Comparison of ENCODE assay signal across 22 cellular contexts in genomic region chr4:5970381-5971076, GRCh38. TPM values are rescaled to one million over a fixed set of nuclear protein-coding genes. Genes with fewer than 3 reads are reported as not detected.
A peak's percentile ranks its signal among the peaks of the same experiment; 100 is the strongest.
DNase-seq lines count a peak whose midpoint lies in the region; ATAC-seq, FAIRE-seq and TF ChIP-seq lines count a peak whose summit lies in the region.
"Had no signal": no experiment of that assay in that cellular context is flagged by ENCODE, and none has a peak within 500 bp of the region (broad histone marks: within the 10 kb centered on the region; RNA-seq: fewer than 3 reads in every experiment).

No MANE protein-coding gene starts in this region.

- H4K5ac ChIP-seq in H9 (ENCODE audit: insufficient read length, low read depth, low read length) (no peak overlapping the region), H1 (ENCODE audit: insufficient read length, low read depth, low read length) (no peak overlapping the region)

- H3K4me3 ChIP-seq in GM23338 (no peak overlapping the region), H1 (ENCODE audit: extremely low read depth in 1 of 4, insufficient read depth in 2 of 4, low read depth in 3 of 4, low read length in 4 of 4) (no peak overlapping the region), neuronal stem cell (ENCODE audit: low read length in 2 of 2) (peak overlapping the region in 1 of 2 donors; percentile 63), MG63 (no peak overlapping the region)
- H3K4me3 ChIP-seq: BLaER1 treated with 17β-estradiol and CSF1 and Interleukin-3, amounts not matched to agents 10 nM and 100 nM; GM12878 had no signal

- H3K9me2 ChIP-seq in GM23338 (ENCODE audit: insufficient read depth): no peaks in the 10 kb centered on the region
- H3K9me2 ChIP-seq: SK-N-SH had no signal

- H4K8ac ChIP-seq in H9 (replicated peaks; ENCODE audit: insufficient read length, low read depth, low read length) (no peak overlapping the region), H1 (ENCODE audit: extremely low read depth, insufficient read depth, low read length) (no peak overlapping the region; the same call in 1 of the 2 replicates), neuronal stem cell (ENCODE audit: low read depth, low read length) (no peak overlapping the region)

- H3K27me3 Mint-ChIP-seq in GM23338 (ENCODE audit: insufficient read depth, low read depth, poor library complexity) (peaks cover 10% of the 10 kb centered on the region), H9 (ENCODE audit: low read depth) (peaks cover 13% of the 10 kb centered on the region)

- no peaks in the 10 kb centered on the region for H3K9me3 ChIP-seq in H9 (ENCODE audit: control insufficient read depth, low read depth, low read length)
- no peaks in the 10 kb centered on the region for H3K9me3 ChIP-seq in H1 (ENCODE audit: insufficient read depth in 2 of 2, low read depth in 1 of 2, low read length in 1 of 2)
- H3K9me3 ChIP-seq in neuronal stem cell (replicated peaks in 1 of 2; ENCODE audit: control insufficient read depth in 2 of 2, insufficient read depth in 1 of 2, low read depth in 1 of 2, low read length in 2 of 2): no peaks in the 10 kb centered on the region
- no peaks in the 10 kb centered on the region for H3K9me3 ChIP-seq in MG63
- H3K9me3 ChIP-seq: BLaER1 treated with 17β-estradiol and CSF1 and Interleukin-3, amounts not matched to agents 10 nM and 100 nM; SK-N-SH had no signal

- no peak overlapping the region for H3K4me2 ChIP-seq in GM23338
- H3K4me2 ChIP-seq in H9 (ENCODE audit: insufficient read depth, insufficient read length, low read length): no peak overlapping the region
- H3K4me2 ChIP-seq in H1 (ENCODE audit: insufficient read depth in 1 of 2, low read depth in 2 of 2, low read length in 2 of 2): no peak overlapping the region
- no peak overlapping the region for H3K4me2 ChIP-seq in neuronal stem cell (ENCODE audit: insufficient read depth, low read length, poor library complexity, severe bottlenecking)
- H3K4me2 ChIP-seq: SK-N-SH had no signal

- no peaks in the 10 kb centered on the region for H3K23me2 ChIP-seq in H9 (ENCODE audit: insufficient read length, low read depth, low read length, poor library complexity, severe bottlenecking)
- no peaks in the 10 kb centered on the region for H3K23me2 ChIP-seq in H1 (ENCODE audit: low read depth, low read length)

- no peaks in the 10 kb centered on the region for H3K36me3 ChIP-seq in GM23338 (ENCODE audit: insufficient read depth)
- H3K36me3 ChIP-seq in H1 (ENCODE audit: control insufficient read depth in 2 of 4, insufficient read depth in 4 of 4, low read length in 3 of 4): no peaks in the 10 kb centered on the region
- H3K36me3 ChIP-seq in neuronal stem cell (replicated peaks in 1 of 2; ENCODE audit: control insufficient read depth in 2 of 2, insufficient read depth in 2 of 2, low read length in 2 of 2): no peaks in the 10 kb centered on the region
- no peaks in the 10 kb centered on the region for H3K36me3 ChIP-seq in MG63
- H3K36me3 ChIP-seq: BLaER1 treated with 17β-estradiol and CSF1 and Interleukin-3, amounts not matched to agents 10 nM and 100 nM had no signal

- H3K14ac ChIP-seq in H9 (ENCODE audit: insufficient read depth, low read length) (peak overlapping the region; percentile 10; the same call in 1 of the 2 replicates), H1 (ENCODE audit: insufficient read length) (no peak overlapping the region), neuronal stem cell (ENCODE audit: low read length) (no peak overlapping the region)

- H3K79me2 ChIP-seq in GM23338 (replicated peaks; ENCODE audit: insufficient read depth) (no peaks in the 10 kb centered on the region), H9 (ENCODE audit: insufficient read depth, low read length) (no peaks in the 10 kb centered on the region), H1 (ENCODE audit: control insufficient read depth in 1 of 2, insufficient read depth in 2 of 2, low read length in 2 of 2) (no peaks in the 10 kb centered on the region)

- no peak for TF ChIP-seq CTCF in GM23338 (conservative IDR thresholded peaks at IDR 0.05; ENCODE audit: low read depth in 2 of 2)
- TF ChIP-seq CTCF in H9 (conservative IDR thresholded peaks at IDR 0.05): no peak
- no peak for TF ChIP-seq CTCF in H1 (IDR thresholded peaks at IDR 0.05; ENCODE audit: control extremely low read depth in 1 of 3, insufficient read depth in 1 of 3, low read depth in 1 of 3, low read length in 3 of 3)

- no peak for TF ChIP-seq POLR2A in H1 (IDR thresholded peaks at IDR 0.05; ENCODE audit: control extremely low read depth in 1 of 2, low read depth in 2 of 2, low read length in 2 of 2)

- H3K4me1 Mint-ChIP-seq in GM23338: peaks cover 35% of the 10 kb centered on the region
- peaks cover 17 to 24% of the 10 kb centered on the region in 2 experiments for H3K4me1 Mint-ChIP-seq in H9
- H3K4me1 Mint-ChIP-seq: CD8-positive, alpha-beta memory T cell had no signal

- H3K23ac ChIP-seq in H9 (ENCODE audit: insufficient read length, low read depth, low read length) (no peak overlapping the region), H1 (ENCODE audit: insufficient read length) (no peak overlapping the region), neuronal stem cell (ENCODE audit: low read depth, low read length, poor library complexity) (peak overlapping the region; percentile 1)

- H3K9ac ChIP-seq in H9 (ENCODE audit: extremely low read depth, insufficient read length, low read length): no peak overlapping the region
- H3K9ac ChIP-seq in H1 (replicated peaks in 1 of 4; ENCODE audit: extremely low read depth in 1 of 4, low read depth in 3 of 4, low read length in 3 of 4): no peak overlapping the region
- H3K9ac ChIP-seq in neuronal stem cell (ENCODE audit: low read depth, low read length, poor library complexity): no peak overlapping the region
- H3K9ac ChIP-seq: BLaER1 treated with 17β-estradiol and CSF1 and Interleukin-3, amounts not matched to agents 10 nM and 100 nM; SK-N-SH had no signal

- H2BK15ac ChIP-seq in H9 (ENCODE audit: low read depth, low read length) (no peak overlapping the region), H1 (ENCODE audit: low read length) (peak overlapping the region; percentile 61; the same call in 1 of the 2 replicates), neuronal stem cell (ENCODE audit: low read length) (no peak overlapping the region)

- H3K79me1 ChIP-seq in H9 (ENCODE audit: insufficient read depth, low read depth, low read length, poor library complexity, severe bottlenecking) (no peaks in the 10 kb centered on the region), H1 (ENCODE audit: low read depth, low read length) (no peaks in the 10 kb centered on the region), neuronal stem cell (ENCODE audit: low read depth, low read length) (no peaks in the 10 kb centered on the region)

- TF ChIP-seq EP300 in H1 (IDR thresholded peaks at IDR 0.05; ENCODE audit: borderline replicate concordance in 1 of 2, low read depth in 2 of 2, low read length in 2 of 2): no peak

- WGBS in H9 (ENCODE audit: extremely low coverage, insufficient read length, low lambda C conversion rate): no CpG with 5 or more reads among the region's 16 CpGs
- 91% methylated on average over 16 of the region's 16 CpGs; no CpG with 5 or more reads in 1 of the 2 experiments for WGBS in H1 (ENCODE audit: extremely low coverage in 1 of 2, insufficient coverage in 1 of 2, insufficient read length in 1 of 2, insufficient replicate concordance in 2 of 2, low coverage in 1 of 2, low lambda C conversion rate in 2 of 2, missing lambda C conversion rate in 1 of 2), 2 experiments
- WGBS in neuronal stem cell (ENCODE audit: extremely low coverage in 2 of 2, insufficient read length in 2 of 2, insufficient replicate concordance in 1 of 2), 2 donors: no CpG with 5 or more reads among the region's 16 CpGs

- H3F3A ChIP-seq in GM23338 (replicated peaks; ENCODE audit: low read depth): no peaks in the 10 kb centered on the region

- H3T11ph ChIP-seq in H9 (ENCODE audit: low read length): no peak overlapping the region

- no peak overlapping the region for H2BK5ac ChIP-seq in H9 (ENCODE audit: insufficient read length, low read length)
- H2BK5ac ChIP-seq in H1 (ENCODE audit: low read depth, low read length): no peak overlapping the region
- no peak overlapping the region for H2BK5ac ChIP-seq in neuronal stem cell (ENCODE audit: low read length)

- H3K27me3 ChIP-seq in GM23338 (ENCODE audit: insufficient read depth) (no peaks in the 10 kb centered on the region), H9 (ENCODE audit: insufficient read depth, low read length) (no peaks in the 10 kb centered on the region), H1 (replicated peaks in 1 of 4; ENCODE audit: control insufficient read depth in 3 of 4, extremely low read depth in 1 of 4, insufficient read depth in 3 of 4, low read length in 3 of 4) (0 out of 7 replicates have a peak, but pooled peaks cover 0 to 2% (median 0%) of the 10 kb centered on the region in 4 experiments), neuronal stem cell (ENCODE audit: control insufficient read depth in 3 of 3, insufficient read depth in 3 of 3, low read depth in 1 of 3, low read length in 3 of 3) (peaks cover 0 to 17% (median 0%) of the 10 kb centered on the region in 3 experiments), MG63 (no peaks in the 10 kb centered on the region)
- H3K27me3 ChIP-seq: BLaER1 treated with 17β-estradiol and CSF1 and Interleukin-3, amounts not matched to agents 10 nM and 100 nM had no signal

- H3K27ac ChIP-seq in GM23338 (ENCODE audit: low read depth): no peak overlapping the region
- no peak overlapping the region for H3K27ac ChIP-seq in H9 (ENCODE audit: insufficient read length, low read depth, low read length)
- H3K27ac ChIP-seq in H1 (ENCODE audit: low read depth, low read length): no peak overlapping the region
- no peak overlapping the region for H3K27ac ChIP-seq in neuronal stem cell (replicated peaks; ENCODE audit: low read length)
- H3K27ac ChIP-seq: BLaER1 treated with 17β-estradiol and CSF1 and Interleukin-3, amounts not matched to agents 10 nM and 100 nM had no signal

- H3K4ac ChIP-seq in H9 (ENCODE audit: low read depth, low read length) (no peak overlapping the region), H1 (replicated peaks; ENCODE audit: insufficient read length, low read depth, low read length) (no peak overlapping the region), neuronal stem cell (ENCODE audit: low read length) (no peak overlapping the region)

- no peak overlapping the region for H2BK20ac ChIP-seq in H9 (ENCODE audit: low read depth, low read length, poor library complexity, severe bottlenecking)
- H2BK20ac ChIP-seq in H1 (ENCODE audit: low read length): no peak overlapping the region; the same call in 1 of the 2 replicates

- POLR2A ChIA-PET in H1 (lab: Charles Lee; ENCODE audit: partially characterized antibody): interaction anchor here (0.9 to 1.2 kb wide), 2 partner anchors 100 to 126 kb away, joined by 3 read pairs; no protein-coding TSS in a partner anchor

- H3K4me1 ChIP-seq in GM23338 (ENCODE audit: insufficient read depth) (0 out of 2 replicates have a peak, but pooled peaks cover 6% of the 10 kb centered on the region), H9 (ENCODE audit: insufficient read depth, low read length) (no peaks in the 10 kb centered on the region), H1 (replicated peaks in 1 of 4; ENCODE audit: control insufficient read depth in 3 of 4, insufficient read depth in 4 of 4, low read length in 3 of 4) (peaks cover 0 to 10% (median 4%) of the 10 kb centered on the region in 4 experiments; a peak in 5 of 7 replicates), neuronal stem cell (ENCODE audit: control insufficient read depth in 2 of 2, insufficient read depth in 1 of 2, low read depth in 1 of 2, low read length in 2 of 2) (peaks cover 0 to 3% of the 10 kb centered on the region in 2 donors)

- H3K4me3 Mint-ChIP-seq in GM23338 (no peak overlapping the region), H9 (no peak overlapping the region)
- H3K4me3 Mint-ChIP-seq: CD8-positive, alpha-beta memory T cell had no signal

- H3K56ac ChIP-seq in H9 (ENCODE audit: insufficient read length, low read depth, low read length) (no peak overlapping the region), H1 (replicated peaks; ENCODE audit: insufficient read length, low read depth, low read length) (no peak overlapping the region)

- H3K18ac ChIP-seq in H9 (ENCODE audit: insufficient read length, low read depth, low read length) (no peak overlapping the region), H1 (ENCODE audit: extremely low read depth, low read length) (no peak overlapping the region), neuronal stem cell (ENCODE audit: low read length) (peak overlapping the region; percentile 24)

- H2BK120ac ChIP-seq in H9 (ENCODE audit: low read depth, low read length, poor library complexity, severe bottlenecking) (no peak overlapping the region), H1 (replicated peaks; ENCODE audit: low read depth, low read length) (no peak overlapping the region), neuronal stem cell (ENCODE audit: low read depth, low read length) (no peak overlapping the region)

- no peak overlapping the region for H2AFZ ChIP-seq in GM23338
- no peak overlapping the region for H2AFZ ChIP-seq in H9 (ENCODE audit: low read length)
- no peak overlapping the region for H2AFZ ChIP-seq in H1 (ENCODE audit: low read length)
- H2AFZ ChIP-seq in neuronal stem cell (ENCODE audit: low read length): no peak overlapping the region

- no peak overlapping the region for H3K27ac Mint-ChIP-seq in GM23338
- no peak overlapping the region for H3K27ac Mint-ChIP-seq in H9

- H2BK12ac ChIP-seq in H9 (ENCODE audit: insufficient read length, low read depth, low read length) (no peak overlapping the region), H1 (ENCODE audit: low read depth, low read length) (0 out of 2 replicates have a peak overlapping the region, but pooled peaks have one; percentile 27), neuronal stem cell (ENCODE audit: low read length) (no peak overlapping the region)

- no peak overlapping the region for H2AK5ac ChIP-seq in H9 (ENCODE audit: insufficient read length, low read length)
- no peak overlapping the region for H2AK5ac ChIP-seq in H1 (ENCODE audit: low read depth, low read length)
- H2AK5ac ChIP-seq in neuronal stem cell (ENCODE audit: low read depth, low read length): peak overlapping the region; percentile 24

- ATAC-seq in GM23338 (peak; percentile 13; the same call in 2 of the 3 replicates), HG03571 (IDR thresholded peaks at IDR 0.05; ENCODE audit: unreplicated experiment) (no peak), HG02970 (IDR thresholded peaks at IDR 0.05; ENCODE audit: low FRiP score, unreplicated experiment) (no peak)
- ATAC-seq: GM12878 had no signal

- DNase-seq in GM23338 (ENCODE audit: low spot score): no peak
- no peak for DNase-seq in H9
- DNase-seq in H1 (ENCODE audit: low read depth in 1 of 2, low spot score in 2 of 2): no peak
- DNase-seq in neuronal stem cell (ENCODE audit: low spot score): no peak
- DNase-seq in MG63: no peak
- DNase-seq: CD8-positive, alpha-beta memory T cell; EL; GOT3; NCI-H1105; NCI-H187; NCI-H2107; NCI-H2227 treated with DMSO at 0.1 percent for 48 hours; NCI-H774; OCI-M1; SHP77 treated with DMSO at 0.1 percent for 48 hours had no signal

- H4K20me1 ChIP-seq in GM23338 (replicated peaks; ENCODE audit: insufficient read depth) (no peaks in the 10 kb centered on the region), H9 (ENCODE audit: control insufficient read depth, insufficient read depth, insufficient read length) (no peaks in the 10 kb centered on the region), H1 (replicated peaks in 1 of 2; ENCODE audit: control insufficient read depth in 1 of 2, insufficient read depth in 2 of 2, low read length in 2 of 2) (no peaks in the 10 kb centered on the region)

- no peak for FAIRE-seq in H1 (lab: Jason Lieb, UNC)
- FAIRE-seq: GM12878, GM19239 had no signal

- CTCF ChIA-PET in H1 (lab: Charles Lee; ENCODE audit: partially characterized antibody): interaction anchor here (0.6 to 4.9 kb wide), 5 partner anchors 9 to 148 kb away, joined by 3 to 24 read pairs (median 3); no protein-coding TSS in a partner anchor

- H3K9me3 Mint-ChIP-seq in GM23338 (no peaks in the 10 kb centered on the region), H9 (no peaks in the 10 kb centered on the region; a peak in 1 of 5 replicates)
- H3K9me3 Mint-ChIP-seq: CD8-positive, alpha-beta memory T cell had no signal

- H4K91ac ChIP-seq in H9 (ENCODE audit: insufficient read length, low read depth, low read length) (no peak overlapping the region), H1 (replicated peaks; ENCODE audit: insufficient read length, low read length) (no peak overlapping the region), neuronal stem cell (ENCODE audit: low read depth, low read length, poor library complexity) (no peak overlapping the region)

- no peak for TF ChIP-seq RAD21 in H1 (IDR thresholded peaks at IDR 0.05 in 1 of 2, conservative IDR thresholded peaks at IDR 0.05 in 1 of 2; ENCODE audit: low read depth in 2 of 2, low read length in 2 of 2)

- H3K36me3 Mint-ChIP-seq in GM23338 (ENCODE audit: low read depth) (no peaks in the 10 kb centered on the region), H9 (ENCODE audit: insufficient read depth in 1 of 3, low read depth in 3 of 3) (no peaks in the 10 kb centered on the region)
- H3K36me3 Mint-ChIP-seq: CD8-positive, alpha-beta memory T cell had no signal

RNA-seq across cellular contexts. Expression of gene C4orf50, which starts 47.7 kb away (rescaled TPM):
- 0.19 and 0.31 TPM in 2 replicates for total RNA-seq in GM23338 (2014; rRNA removed; shearing (Covaris generic))
- polyA plus RNA-seq in GM23338 (2016; fragmentation: Nextera tagmentation; extraction: Ambion mirVana) (0.06 TPM in 1 of 2 replicates, not detected in the other), H1 (2011; rRNA removed) (0.08 and 0.16 TPM in 2 replicates)
- total RNA-seq in H9 (2021): 0.17 and 0.18 TPM in 2 replicates
- total RNA-seq in H1 (2021; fragmentation: NEBNext Ultra II Directional; extraction: Animal tissue kit (Norgen Biotek cat#: 25700)): 0.22 and 0.23 TPM in 2 replicates
- 0.14 TPM for polyA plus RNA-seq in H1 (2011; cell fraction: cytosol; rRNA removed)
- 0.44 TPM for polyA plus RNA-seq in H1 (2011; cell fraction: nucleus; rRNA removed)
- 0.15 to 0.25 TPM (median 0.20 TPM) in 4 replicates for polyA plus RNA-seq in H1 (2012, experiment 1 of 2)
- polyA plus RNA-seq in H1 (2012, experiment 2 of 2): 0.04 TPM
- 0.06 TPM for polyA plus RNA-seq in H1 (2013, experiment 1 of 2)
- 0.09 TPM for polyA plus RNA-seq in H1 (2013, experiment 2 of 2)
- 0.32 and 0.46 TPM in 2 replicates for polyA minus RNA-seq in H1 (2011; rRNA and poly(A)+ RNA removed)
- 0.22 TPM for polyA minus RNA-seq in H1 (2011; cell fraction: cytosol; rRNA and poly(A)+ RNA removed)
- polyA minus RNA-seq in H1 (2011; cell fraction: nucleus; rRNA and poly(A)+ RNA removed): 0.70 TPM
- polyA plus RNA-seq in neuronal stem cell (2013, experiment 1 of 2): 0.01 TPM
- 0.01 TPM for polyA plus RNA-seq in neuronal stem cell (2013, experiment 2 of 2)
- total RNA-seq in MG63 (2014; rRNA removed; shearing (Covaris generic); ENCODE audit: low replicate concordance): not detected in 2 replicates
- total RNA-seq: LHCN-M2 had no signal
